In genomic region chr21:36038701-36039497, GRCh38 we compare ENCODE assay signal across 18 cellular contexts. TPM values are rescaled to one million over a fixed set of nuclear protein-coding genes. Genes with fewer than 3 reads are reported as not detected.
DNase-seq lines count a peak whose midpoint lies in the region; ATAC-seq and TF ChIP-seq lines count a peak whose summit lies in the region.
"Had no signal": no experiment of that assay in that cellular context is flagged by ENCODE, and none has a peak within 500 bp of the region (broad histone marks: within the 10 kb centered on the region; RNA-seq: fewer than 3 reads in every experiment).

No MANE protein-coding gene starts in this region.

- H3K36me3 Mint-ChIP-seq in activated CD4-positive, alpha-beta memory T cell treated with anti-CD3 and anti-CD28 coated beads for 36 hours = peaks cover 47% of the 10 kb centered on the region
- peaks cover 51% of the 10 kb centered on the region for H3K36me3 Mint-ChIP-seq in activated CD4-positive, alpha-beta memory T cell treated with anti-CD3 and anti-CD28 coated beads, Interleukin-2, amount 10 ng/mL, durations not matched to agents 7 days and 5 days (ENCODE audit: low read depth)
- peaks cover 92% of the 10 kb centered on the region for H3K36me3 Mint-ChIP-seq in stimulated activated effector memory CD8-positive, alpha-beta T cell treated with anti-CD3 and anti-CD28 coated beads, Interleukin-12 subunit alpha, Interleukin-12 subunit beta, amount 100 ng/mL, for 72 hours
- peaks cover 38 to 67% (median 43%) of the 10 kb centered on the region in 3 donors for H3K36me3 Mint-ChIP-seq in immature natural killer cell

- H3K9me3 ChIP-seq in MM.1S (replicated peaks; ENCODE audit: insufficient read depth, low read length) = no peaks in the 10 kb centered on the region
- H3K9me3 ChIP-seq: Caco-2 had no signal

- H2AFZ ChIP-seq in MM.1S (ENCODE audit: low read length) = no peak overlapping the region

- ATAC-seq in stimulated activated effector memory CD8-positive, alpha-beta T cell treated with anti-CD3 and anti-CD28 coated beads, Interleukin-12 subunit alpha, Interleukin-12 subunit beta, amount 100 ng/mL, for 72 hours = no peak
- ATAC-seq: HCT116, K562 had no signal

- DNase-seq in activated CD4-positive, alpha-beta memory T cell treated with anti-CD3 and anti-CD28 coated beads for 36 hours = no peak
- no peak for DNase-seq in activated CD4-positive, alpha-beta memory T cell treated with anti-CD3 and anti-CD28 coated beads, Interleukin-2, amount 10 ng/mL, durations not matched to agents 7 days and 5 days
- DNase-seq in MM.1S (peak; percentile 58), head of caudate nucleus (peak in 27 of 42 donors; percentile 11 to 70 (median 34)), KG1 (lab: John Stamatoyannopoulos, UW) (no peak), NCI-H2196 (lab: John Stamatoyannopoulos, UW; ENCODE audit: unreplicated experiment) (no peak), immature natural killer cell (no peak)
- no peak for DNase-seq in stimulated activated effector memory CD8-positive, alpha-beta T cell treated with anti-CD3 and anti-CD28 coated beads, Interleukin-12 subunit alpha, Interleukin-12 subunit beta, amount 100 ng/mL, for 72 hours (ENCODE audit: low spot score in 2 of 2)
- DNase-seq: Caco-2; NCI-H1048; NCI-H146; NCI-H226; NCI-H526 treated with DMSO at 0.1 percent for 48 hours; NK-92 treated with Interleukin-12 subunit alpha and Interleukin-12 subunit beta, amount 100 ng/mL, for 24 hours; OCI-M1 had no signal

- no peaks in the 10 kb centered on the region for H4K20me1 ChIP-seq in MM.1S (ENCODE audit: insufficient read depth, low read length)

- no peaks in the 10 kb centered on the region for H3K9me3 Mint-ChIP-seq in activated CD4-positive, alpha-beta memory T cell treated with anti-CD3 and anti-CD28 coated beads for 36 hours
- no peaks in the 10 kb centered on the region for H3K9me3 Mint-ChIP-seq in activated CD4-positive, alpha-beta memory T cell treated with anti-CD3 and anti-CD28 coated beads, Interleukin-2, amount 10 ng/mL, durations not matched to agents 7 days and 5 days
- H3K9me3 Mint-ChIP-seq in stimulated activated effector memory CD8-positive, alpha-beta T cell treated with anti-CD3 and anti-CD28 coated beads, Interleukin-12 subunit alpha, Interleukin-12 subunit beta, amount 100 ng/mL, for 72 hours = no peaks in the 10 kb centered on the region
- H3K9me3 Mint-ChIP-seq in immature natural killer cell = no peaks in the 10 kb centered on the region
- H3K9me3 Mint-ChIP-seq: CD14-positive monocyte had no signal

- intact Hi-C loops in activated CD4-positive, alpha-beta memory T cell treated with anti-CD3 and anti-CD28 coated beads for 36 hours (cut with micrococcal nuclease) = no loop called here
- intact Hi-C loops in head of caudate nucleus (cut with DNase I) = no loop called here

- no peaks in the 10 kb centered on the region for H3K27me3 Mint-ChIP-seq in activated CD4-positive, alpha-beta memory T cell treated with anti-CD3 and anti-CD28 coated beads for 36 hours
- H3K27me3 Mint-ChIP-seq in activated CD4-positive, alpha-beta memory T cell treated with anti-CD3 and anti-CD28 coated beads, Interleukin-2, amount 10 ng/mL, durations not matched to agents 7 days and 5 days = no peaks in the 10 kb centered on the region
- H3K27me3 Mint-ChIP-seq in immature natural killer cell (ENCODE audit: low read depth in 3 of 3) = peaks cover 0 to 2% (median 0%) of the 10 kb centered on the region in 3 donors

- H3K9ac ChIP-seq in MM.1S (ENCODE audit: low read length) = no peak overlapping the region

- no peaks in the 10 kb centered on the region for H3K27me3 ChIP-seq in MM.1S (replicated peaks; ENCODE audit: insufficient read depth, low read length)

- no peaks in the 10 kb centered on the region for H3K79me2 ChIP-seq in MM.1S (ENCODE audit: low read length)

- H3K4me3 ChIP-seq in MM.1S (ENCODE audit: low read length) = no peak overlapping the region
- H3K4me3 ChIP-seq: K562 had no signal

- no peak overlapping the region for H3K4me3 Mint-ChIP-seq in activated CD4-positive, alpha-beta memory T cell treated with anti-CD3 and anti-CD28 coated beads for 36 hours
- no peak overlapping the region for H3K4me3 Mint-ChIP-seq in activated CD4-positive, alpha-beta memory T cell treated with anti-CD3 and anti-CD28 coated beads, Interleukin-2, amount 10 ng/mL, durations not matched to agents 7 days and 5 days
- no peak overlapping the region for H3K4me3 Mint-ChIP-seq in stimulated activated effector memory CD8-positive, alpha-beta T cell treated with anti-CD3 and anti-CD28 coated beads, Interleukin-12 subunit alpha, Interleukin-12 subunit beta, amount 100 ng/mL, for 72 hours
- H3K4me3 Mint-ChIP-seq in immature natural killer cell = no peak overlapping the region
- H3K4me3 Mint-ChIP-seq: CD14-positive monocyte had no signal

- no peaks in the 10 kb centered on the region for H3K36me3 ChIP-seq in MM.1S (replicated peaks; ENCODE audit: insufficient read depth, low read length)

- H3K4me1 ChIP-seq in MM.1S (ENCODE audit: low read length) = peaks cover 16% of the 10 kb centered on the region
- H3K4me1 ChIP-seq: Caco-2 had no signal

- no peak for TF ChIP-seq CTCF in MM.1S (IDR thresholded peaks at IDR 0.05; ENCODE audit: low read length)

- no peaks in the 10 kb centered on the region for H3K9me2 ChIP-seq in MM.1S (replicated peaks; ENCODE audit: insufficient read depth, low read length)

- H3K27ac ChIP-seq in MM.1S (ENCODE audit: low read length) = peak overlapping the region; percentile 44; the same call in 1 of the 2 replicates

- H3F3A ChIP-seq in MM.1S (ENCODE audit: insufficient read depth, low read length) = peaks cover 7% of the 10 kb centered on the region; the same call in 1 of the 2 replicates

- peak overlapping the region; percentile 17 for H3K4me2 ChIP-seq in MM.1S (ENCODE audit: low read depth, low read length)

- H3K27ac Mint-ChIP-seq in activated CD4-positive, alpha-beta memory T cell treated with anti-CD3 and anti-CD28 coated beads for 36 hours = peak overlapping the region; percentile 0
- no peak overlapping the region for H3K27ac Mint-ChIP-seq in activated CD4-positive, alpha-beta memory T cell treated with anti-CD3 and anti-CD28 coated beads, Interleukin-2, amount 10 ng/mL, durations not matched to agents 7 days and 5 days
- peak overlapping the region; percentile 26 for H3K27ac Mint-ChIP-seq in stimulated activated effector memory CD8-positive, alpha-beta T cell treated with anti-CD3 and anti-CD28 coated beads, Interleukin-12 subunit alpha, Interleukin-12 subunit beta, amount 100 ng/mL, for 72 hours
- no peak overlapping the region for H3K27ac Mint-ChIP-seq in immature natural killer cell

- H3K4me1 Mint-ChIP-seq in activated CD4-positive, alpha-beta memory T cell treated with anti-CD3 and anti-CD28 coated beads for 36 hours (ENCODE audit: low read depth) = no peaks in the 10 kb centered on the region
- peaks cover 2% of the 10 kb centered on the region for H3K4me1 Mint-ChIP-seq in activated CD4-positive, alpha-beta memory T cell treated with anti-CD3 and anti-CD28 coated beads, Interleukin-2, amount 10 ng/mL, durations not matched to agents 7 days and 5 days
- H3K4me1 Mint-ChIP-seq in stimulated activated effector memory CD8-positive, alpha-beta T cell treated with anti-CD3 and anti-CD28 coated beads, Interleukin-12 subunit alpha, Interleukin-12 subunit beta, amount 100 ng/mL, for 72 hours = no peaks in the 10 kb centered on the region
- no peaks in the 10 kb centered on the region for H3K4me1 Mint-ChIP-seq in immature natural killer cell
- H3K4me1 Mint-ChIP-seq: CD14-positive monocyte had no signal

- CTCF ChIA-PET in activated CD4-positive, alpha-beta memory T cell treated with anti-CD3 and anti-CD28 coated beads for 36 hours (lab: Charles Lee) = interaction anchor here (0.9 kb wide), 1 partner anchor 8 kb away, joined by 3 read pairs; no protein-coding TSS in a partner anchor
- CTCF ChIA-PET in activated CD4-positive, alpha-beta memory T cell treated with anti-CD3 and anti-CD28 coated beads, Interleukin-2, amount 10 ng/mL, durations not matched to agents 7 days and 5 days (lab: Charles Lee) = interaction anchor here (1.5 kb wide), 1 partner anchor 10 kb away, joined by 3 read pairs; no protein-coding TSS in a partner anchor

- POLR2A ChIA-PET in activated CD4-positive, alpha-beta memory T cell treated with anti-CD3 and anti-CD28 coated beads for 36 hours (lab: Charles Lee) = no interaction called here
- POLR2A ChIA-PET in activated CD4-positive, alpha-beta memory T cell treated with anti-CD3 and anti-CD28 coated beads, Interleukin-2, amount 10 ng/mL, durations not matched to agents 7 days and 5 days (lab: Charles Lee) = no interaction called here

RNA-seq across cellular contexts. Expression of gene SETD4, which starts 21.4 kb away (rescaled TPM):
- total RNA-seq in activated CD4-positive, alpha-beta memory T cell treated with anti-CD3 and anti-CD28 coated beads for 36 hours = 10 to 100 TPM; 13.5 to 18.9 TPM
- 10 to 100 TPM; 15.5 to 17.4 TPM for total RNA-seq in activated CD4-positive, alpha-beta memory T cell treated with anti-CD3 and anti-CD28 coated beads, Interleukin-2, amount 10 ng/mL, durations not matched to agents 7 days and 5 days
- 10 to 100 TPM in 1 of 3 donors, 1 to 10 TPM in 2; 6.5 to 11.2 (median 8.6) TPM for polyA plus RNA-seq in immature natural killer cell

RNA-seq across cellular contexts. Expression of gene CBR1, which starts 30.9 kb away (rescaled TPM):
- total RNA-seq in activated CD4-positive, alpha-beta memory T cell treated with anti-CD3 and anti-CD28 coated beads for 36 hours = 10 to 100 TPM; 45.6 to 47.2 TPM
- 10 to 100 TPM; 42.0 to 44.1 TPM for total RNA-seq in activated CD4-positive, alpha-beta memory T cell treated with anti-CD3 and anti-CD28 coated beads, Interleukin-2, amount 10 ng/mL, durations not matched to agents 7 days and 5 days
- 10 to 100 TPM; 60.1 to 69.6 (median 62.1) TPM for polyA plus RNA-seq in immature natural killer cell

Comparison
In these comparisons a context has a peak if more than half of its experiments do, and no peak if none do; other contexts are left out.
1. H3K27ac Mint-ChIP-seq: peak in activated CD4-positive, alpha-beta memory T cell treated with anti-CD3 and anti-CD28 coated beads for 36 hours (single experiment) and stimulated activated effector memory CD8-positive, alpha-beta T cell treated with anti-CD3 and anti-CD28 coated beads, Interleukin-12 subunit alpha, Interleukin-12 subunit beta, amount 100 ng/mL, for 72 hours (single experiment); none in activated CD4-positive, alpha-beta memory T cell treated with anti-CD3 and anti-CD28 coated beads, Interleukin-2, amount 10 ng/mL, durations not matched to agents 7 days and 5 days (single experiment) and immature natural killer cell (0 of 6).
2. DNase-seq: peak in MM.1S (single experiment) and head of caudate nucleus (27 of 42); none in activated CD4-positive, alpha-beta memory T cell treated with anti-CD3 and anti-CD28 coated beads for 36 hours (single experiment), activated CD4-positive, alpha-beta memory T cell treated with anti-CD3 and anti-CD28 coated beads, Interleukin-2, amount 10 ng/mL, durations not matched to agents 7 days and 5 days (single experiment), stimulated activated effector memory CD8-positive, alpha-beta T cell treated with anti-CD3 and anti-CD28 coated beads, Interleukin-12 subunit alpha, Interleukin-12 subunit beta, amount 100 ng/mL, for 72 hours (0 of 2), KG1 (single experiment), NCI-H2196 (single experiment) and immature natural killer cell (0 of 3).